ENCODE assay signal across 1 cellular context in the genomic region with DNA sequence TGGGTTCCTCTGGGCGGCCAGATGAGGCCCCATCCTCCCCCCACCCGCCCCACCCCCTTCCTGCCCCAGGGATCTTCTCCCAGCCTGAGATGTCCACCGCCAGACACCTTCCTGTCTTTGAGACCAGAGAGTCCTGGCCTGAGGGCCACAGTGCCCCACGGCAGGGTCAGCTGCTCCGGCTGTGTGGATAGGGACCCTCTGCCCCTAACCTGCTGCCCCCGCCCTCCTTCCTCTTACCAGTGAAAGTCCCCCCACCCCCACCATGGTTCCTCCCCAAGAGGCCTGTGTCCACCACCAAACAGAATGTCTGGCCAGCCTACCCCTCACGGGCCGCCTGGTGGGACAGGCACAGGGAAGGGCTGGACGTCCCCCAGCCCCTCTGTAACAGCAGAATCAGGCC.
TF ChIP-seq lines count a peak whose summit lies in the region.

No MANE protein-coding gene starts in this region.

TF ChIP-seq in K562, 482 proteins besides CTCF, POLR2A, EP300 and RAD21:
- peak; percentile 19; the same call in 1 of the 2 replicates for TF ChIP-seq ZBTB7A (IDR thresholded peaks at IDR 0.05; ENCODE audit: borderline replicate concordance, control insufficient read depth, low read depth, low read length)
- TF ChIP-seq, protein P1, sequence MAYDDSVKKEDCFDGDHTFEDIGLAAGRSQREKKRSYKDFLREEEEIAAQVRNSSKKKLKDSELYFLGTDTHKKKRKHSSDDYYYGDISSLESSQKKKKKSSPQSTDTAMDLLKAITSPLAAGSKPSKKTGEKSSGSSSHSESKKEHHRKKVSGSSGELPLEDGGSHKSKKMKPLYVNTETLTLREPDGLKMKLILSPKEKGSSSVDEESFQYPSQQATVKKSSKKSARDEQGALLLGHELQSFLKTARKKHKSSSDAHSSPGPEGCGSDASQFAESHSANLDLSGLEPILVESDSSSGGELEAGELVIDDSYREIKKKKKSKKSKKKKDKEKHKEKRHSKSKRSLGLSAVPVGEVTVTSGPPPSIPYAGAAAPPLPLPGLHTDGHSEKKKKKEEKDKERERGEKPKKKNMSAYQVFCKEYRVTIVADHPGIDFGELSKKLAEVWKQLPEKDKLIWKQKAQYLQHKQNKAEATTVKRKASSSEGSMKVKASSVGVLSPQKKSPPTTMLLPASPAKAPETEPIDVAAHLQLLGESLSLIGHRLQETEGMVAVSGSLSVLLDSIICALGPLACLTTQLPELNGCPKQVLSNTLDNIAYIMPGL (CRISPR knock-in tag; IDR thresholded peaks at IDR 0.05) = no peak
- TF ChIP-seq MAZ (CRISPR knock-in tag; conservative IDR thresholded peaks at IDR 0.05 in 1 of 2, IDR thresholded peaks at IDR 0.05 in 1 of 2) = no peak
- TF ChIP-seq, protein P2, sequence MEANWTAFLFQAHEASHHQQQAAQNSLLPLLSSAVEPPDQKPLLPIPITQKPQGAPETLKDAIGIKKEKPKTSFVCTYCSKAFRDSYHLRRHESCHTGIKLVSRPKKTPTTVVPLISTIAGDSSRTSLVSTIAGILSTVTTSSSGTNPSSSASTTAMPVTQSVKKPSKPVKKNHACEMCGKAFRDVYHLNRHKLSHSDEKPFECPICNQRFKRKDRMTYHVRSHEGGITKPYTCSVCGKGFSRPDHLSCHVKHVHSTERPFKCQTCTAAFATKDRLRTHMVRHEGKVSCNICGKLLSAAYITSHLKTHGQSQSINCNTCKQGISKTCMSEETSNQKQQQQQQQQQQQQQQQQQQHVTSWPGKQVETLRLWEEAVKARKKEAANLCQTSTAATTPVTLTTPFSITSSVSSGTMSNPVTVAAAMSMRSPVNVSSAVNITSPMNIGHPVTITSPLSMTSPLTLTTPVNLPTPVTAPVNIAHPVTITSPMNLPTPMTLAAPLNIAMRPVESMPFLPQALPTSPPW (CRISPR knock-in tag; IDR thresholded peaks at IDR 0.05) = peak; percentile 9; the same call in 1 of the 2 replicates
- TF ChIP-seq, protein P3, sequence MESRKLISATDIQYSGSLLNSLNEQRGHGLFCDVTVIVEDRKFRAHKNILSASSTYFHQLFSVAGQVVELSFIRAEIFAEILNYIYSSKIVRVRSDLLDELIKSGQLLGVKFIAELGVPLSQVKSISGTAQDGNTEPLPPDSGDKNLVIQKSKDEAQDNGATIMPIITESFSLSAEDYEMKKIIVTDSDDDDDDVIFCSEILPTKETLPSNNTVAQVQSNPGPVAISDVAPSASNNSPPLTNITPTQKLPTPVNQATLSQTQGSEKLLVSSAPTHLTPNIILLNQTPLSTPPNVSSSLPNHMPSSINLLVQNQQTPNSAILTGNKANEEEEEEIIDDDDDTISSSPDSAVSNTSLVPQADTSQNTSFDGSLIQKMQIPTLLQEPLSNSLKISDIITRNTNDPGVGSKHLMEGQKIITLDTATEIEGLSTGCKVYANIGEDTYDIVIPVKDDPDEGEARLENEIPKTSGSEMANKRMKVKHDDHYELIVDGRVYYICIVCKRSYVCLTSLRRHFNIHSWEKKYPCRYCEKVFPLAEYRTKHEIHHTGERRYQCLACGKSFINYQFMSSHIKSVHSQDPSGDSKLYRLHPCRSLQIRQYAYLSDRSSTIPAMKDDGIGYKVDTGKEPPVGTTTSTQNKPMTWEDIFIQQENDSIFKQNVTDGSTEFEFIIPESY (CRISPR knock-in tag; IDR thresholded peaks at IDR 0.05) = no peak
